Comparison of ENCODE assay signal across 21 cellular contexts in genomic region chr9:126682113-126682810, GRCh38.
DNase-seq lines count a peak whose midpoint lies in the region; ATAC-seq, FAIRE-seq and TF ChIP-seq lines count a peak whose summit lies in the region.
"Had no signal": no experiment of that assay in that cellular context is flagged by ENCODE, and none has a peak within 500 bp of the region (broad histone marks: within the 10 kb centered on the region; RNA-seq: fewer than 3 reads in every experiment).

No MANE protein-coding gene starts in this region.

- TF ChIP-seq EP300 in H1 (IDR thresholded peaks at IDR 0.05; ENCODE audit: borderline replicate concordance in 1 of 2, low read depth in 2 of 2, low read length in 2 of 2), result no peak

- no peak overlapping the region for H2BK5ac ChIP-seq in H1 (ENCODE audit: low read depth, low read length)

- no peak for ATAC-seq in naive thymus-derived CD4-positive, alpha-beta T cell
- ATAC-seq: PC-3 had no signal

- no peak for FAIRE-seq in H1 (lab: Jason Lieb, UNC)
- FAIRE-seq: GM12891 had no signal

- in situ Hi-C loops in G401 (cut with HindIII; ENCODE audit: low sequenced_read_pairs), result no loop called here

- POLR2A ChIA-PET in H1 (lab: Charles Lee; ENCODE audit: partially characterized antibody), result interaction anchor here (1.4 to 2.8 kb wide), 2 partner anchors 9 to 14 kb away, joined by 4 to 10 read pairs; no protein-coding TSS in a partner anchor
- POLR2A ChIA-PET in naive thymus-derived CD4-positive, alpha-beta T cell (lab: Charles Lee), result no interaction called here

- H2BK20ac ChIP-seq in H1 (ENCODE audit: low read length), result no peak overlapping the region

- peaks cover 0 to 11% (median 0%) of the 10 kb centered on the region in 11 donors for H3K9me3 Mint-ChIP-seq in naive thymus-derived CD4-positive, alpha-beta T cell

- H3K27ac Mint-ChIP-seq in naive thymus-derived CD4-positive, alpha-beta T cell, result no peak overlapping the region
- H3K27ac Mint-ChIP-seq: CD4-positive, CD25-positive, alpha-beta regulatory T cell had no signal

- H3K4me3 Mint-ChIP-seq in naive thymus-derived CD4-positive, alpha-beta T cell, result peak overlapping the region in 6 of 10 donors; percentile 5 to 60 (median 27)

- H3K4me1 ChIP-seq in left ventricle myocardium inferior (peaks cover 14% of the 10 kb centered on the region), right atrium auricular region (peaks cover 0 to 6% of the 10 kb centered on the region in 2 donors), H1 (replicated peaks in 1 of 4; ENCODE audit: control insufficient read depth in 3 of 4, insufficient read depth in 4 of 4, low read length in 3 of 4) (peaks cover 6 to 22% (median 11%) of the 10 kb centered on the region in 4 experiments)
- H3K4me1 ChIP-seq in naive thymus-derived CD4-positive, alpha-beta T cell (ENCODE audit: control insufficient read depth in 2 of 2, insufficient read depth in 2 of 2, low read length in 2 of 2), result no peaks in the 10 kb centered on the region
- H3K4me1 ChIP-seq: BE2C had no signal

- H3K14ac ChIP-seq in H1 (ENCODE audit: insufficient read length), result no peak overlapping the region

- H3K9ac ChIP-seq in H1 (replicated peaks in 1 of 4; ENCODE audit: extremely low read depth in 1 of 4, low read depth in 3 of 4, low read length in 3 of 4), result no peak overlapping the region
- H3K9ac ChIP-seq: KMS-11 had no signal

- H3K36me3 ChIP-seq in left ventricle myocardium inferior (no peaks in the 10 kb centered on the region), right atrium auricular region (no peaks in the 10 kb centered on the region), H1 (ENCODE audit: control insufficient read depth in 2 of 4, insufficient read depth in 4 of 4, low read length in 3 of 4) (no peaks in the 10 kb centered on the region)
- H3K36me3 ChIP-seq in naive thymus-derived CD4-positive, alpha-beta T cell (ENCODE audit: control insufficient read depth in 2 of 3, insufficient read depth in 3 of 3, low read length in 3 of 3), result no peaks in the 10 kb centered on the region
- H3K36me3 ChIP-seq: BE2C had no signal

- peak overlapping the region; percentile 34 to 59 for H3K4me2 ChIP-seq in H1 (ENCODE audit: insufficient read depth in 1 of 2, low read depth in 2 of 2, low read length in 2 of 2)
- H3K4me2 ChIP-seq: KMS-11 had no signal

- H3K23ac ChIP-seq in H1 (ENCODE audit: insufficient read length), result no peak overlapping the region

- H3K4me1 Mint-ChIP-seq in naive thymus-derived CD4-positive, alpha-beta T cell, result peaks cover 0 to 7% (median 4%) of the 10 kb centered on the region in 7 donors

- H4K20me1 ChIP-seq in H1 (replicated peaks in 1 of 2; ENCODE audit: control insufficient read depth in 1 of 2, insufficient read depth in 2 of 2, low read length in 2 of 2), result no peaks in the 10 kb centered on the region

- H3K36me3 Mint-ChIP-seq in naive thymus-derived CD4-positive, alpha-beta T cell, result peaks cover 0 to 4% (median 0%) of the 10 kb centered on the region in 5 donors
- H3K36me3 Mint-ChIP-seq: CD4-positive, CD25-positive, alpha-beta regulatory T cell had no signal

- intact Hi-C loops in left ventricle myocardium inferior (cut with micrococcal nuclease) (loop anchor here (10.0 kb wide), 1 partner anchor 67 kb away; the partner anchor contains the start of gene LMX1B), posterior cingulate gyrus (cut with DNase I) (loop anchor here (10.0 kb wide), 1 partner anchor 67 kb away; the partner anchor contains the start of gene LMX1B)
- intact Hi-C loops in naive thymus-derived CD4-positive, alpha-beta T cell (cut with micrococcal nuclease), result no loop called here

- H3K27ac ChIP-seq in left ventricle myocardium inferior (replicated peaks) (no peak overlapping the region), right atrium auricular region (no peak overlapping the region), H1 (ENCODE audit: low read depth, low read length) (no peak overlapping the region)
- no peak overlapping the region for H3K27ac ChIP-seq in naive thymus-derived CD4-positive, alpha-beta T cell (ENCODE audit: low read depth, low read length)
- H3K27ac ChIP-seq: KMS-11 had no signal

- H2BK120ac ChIP-seq in H1 (replicated peaks; ENCODE audit: low read depth, low read length), result no peak overlapping the region

- no peak overlapping the region for H3K4ac ChIP-seq in H1 (replicated peaks; ENCODE audit: insufficient read length, low read depth, low read length)

- peak overlapping the region; percentile 23; the same call in 1 of the 2 replicates for H2BK12ac ChIP-seq in H1 (ENCODE audit: low read depth, low read length)

- no peak for TF ChIP-seq RAD21 in H1 (IDR thresholded peaks at IDR 0.05 in 1 of 2, conservative IDR thresholded peaks at IDR 0.05 in 1 of 2; ENCODE audit: low read depth in 2 of 2, low read length in 2 of 2)

- peak overlapping the region; percentile 72; the same call in 1 of the 2 replicates for H2BK15ac ChIP-seq in H1 (ENCODE audit: low read length)

- no peak overlapping the region for H3K56ac ChIP-seq in H1 (replicated peaks; ENCODE audit: insufficient read length, low read depth, low read length)

- WGBS in H1 (ENCODE audit: extremely low coverage in 1 of 2, insufficient coverage in 1 of 2, insufficient read length in 1 of 2, insufficient replicate concordance in 2 of 2, low coverage in 1 of 2, low lambda C conversion rate in 2 of 2, missing lambda C conversion rate in 1 of 2), 2 experiments, result 29% methylated on average over 18 of the region's 24 CpGs; no CpG with 5 or more reads in 1 of the 2 experiments

- H3K79me2 ChIP-seq in H1 (ENCODE audit: control insufficient read depth in 1 of 2, insufficient read depth in 2 of 2, low read length in 2 of 2), result no peaks in the 10 kb centered on the region

- H3K23me2 ChIP-seq in H1 (ENCODE audit: low read depth, low read length), result peaks cover 7% of the 10 kb centered on the region

- H3K4me3 ChIP-seq in left ventricle myocardium inferior (peak overlapping the region; percentile 51), right atrium auricular region (no peak overlapping the region), H1 (ENCODE audit: extremely low read depth in 1 of 4, insufficient read depth in 2 of 4, low read depth in 3 of 4, low read length in 4 of 4) (peak overlapping the region in 1 of 4 experiments; percentile 49; a peak in 2 of 8 replicates)
- H3K4me3 ChIP-seq in naive thymus-derived CD4-positive, alpha-beta T cell (ENCODE audit: low read length), result no peak overlapping the region

- H4K8ac ChIP-seq in H1 (ENCODE audit: extremely low read depth, insufficient read depth, low read length), result no peak overlapping the region

- no peak overlapping the region for H4K5ac ChIP-seq in H1 (ENCODE audit: insufficient read length, low read depth, low read length)

- no peak overlapping the region for H2AFZ ChIP-seq in H1 (ENCODE audit: low read length)

- TF ChIP-seq CTCF in left ventricle myocardium inferior (IDR thresholded peaks at IDR 0.05; ENCODE audit: borderline replicate concordance) (no peak), right atrium auricular region (IDR thresholded peaks at IDR 0.05) (no peak), H1 (IDR thresholded peaks at IDR 0.05; ENCODE audit: control extremely low read depth in 1 of 3, insufficient read depth in 1 of 3, low read depth in 1 of 3, low read length in 3 of 3) (no peak)

- DNase-seq in left ventricle myocardium inferior (no peak), right atrium auricular region (ENCODE audit: low spot score) (no peak), H1 (ENCODE audit: low read depth in 1 of 2, low spot score in 2 of 2) (no peak), G401 (ENCODE audit: low spot score) (no peak), posterior cingulate gyrus (no peak), NCI-H345 treated with DMSO at 0.1 percent for 48 hours (lab: John Stamatoyannopoulos, UW; ENCODE audit: unreplicated experiment) (no peak), iPS-NIHi11 (ENCODE audit: low spot score) (no peak)
- no peak for DNase-seq in naive thymus-derived CD4-positive, alpha-beta T cell
- DNase-seq: 8988T; BE2C; CD4-positive, CD25-positive, alpha-beta regulatory T cell; COR-L47; MV-4-11; NCI-H187; NCI-H226; NCI-H524 treated with DMSO at 0.1 percent for 48 hours; PC-3; RPMI8226; SIG-M5 had no signal

- no peak overlapping the region for H4K91ac ChIP-seq in H1 (replicated peaks; ENCODE audit: insufficient read length, low read length)

- CTCF ChIA-PET in H1 (lab: Charles Lee; ENCODE audit: partially characterized antibody), result interaction anchor here (0.6 to 23.0 kb wide), 7 partner anchors 8 to 91 kb away, joined by 3 to 323 read pairs (median 7); no protein-coding TSS in a partner anchor
- CTCF ChIA-PET in naive thymus-derived CD4-positive, alpha-beta T cell (lab: Charles Lee), result interaction anchor here (0.6 kb wide), 1 partner anchor 156 kb away, joined by 3 read pairs; no protein-coding TSS in a partner anchor

- no peaks in the 10 kb centered on the region for H3K79me1 ChIP-seq in H1 (ENCODE audit: low read depth, low read length)

- H3K18ac ChIP-seq in H1 (ENCODE audit: extremely low read depth, low read length), result no peak overlapping the region; the same call in 1 of the 2 replicates

- H3K9me3 ChIP-seq in left ventricle myocardium inferior (replicated peaks), result no peaks in the 10 kb centered on the region
- H3K9me3 ChIP-seq in right atrium auricular region, result no peaks in the 10 kb centered on the region
- H3K9me3 ChIP-seq in H1 (ENCODE audit: insufficient read depth in 2 of 2, low read depth in 1 of 2, low read length in 1 of 2), result no peaks in the 10 kb centered on the region
- no peaks in the 10 kb centered on the region for H3K9me3 ChIP-seq in naive thymus-derived CD4-positive, alpha-beta T cell (ENCODE audit: control insufficient read depth in 2 of 3, low read length in 3 of 3)
- H3K9me3 ChIP-seq: BE2C had no signal

- TF ChIP-seq POLR2A in H1 (IDR thresholded peaks at IDR 0.05; ENCODE audit: control extremely low read depth in 1 of 2, low read depth in 2 of 2, low read length in 2 of 2), result no peak

- H3K27me3 ChIP-seq in left ventricle myocardium inferior (ENCODE audit: low read depth) (peaks cover 100% of the 10 kb centered on the region), right atrium auricular region (peaks cover 0 to 5% of the 10 kb centered on the region in 2 donors), H1 (replicated peaks in 1 of 4; ENCODE audit: control insufficient read depth in 3 of 4, extremely low read depth in 1 of 4, insufficient read depth in 3 of 4, low read length in 3 of 4) (peaks cover 14 to 64% (median 56%) of the 10 kb centered on the region in 4 experiments)
- H3K27me3 ChIP-seq in naive thymus-derived CD4-positive, alpha-beta T cell (ENCODE audit: control insufficient read depth in 2 of 2, insufficient read depth in 2 of 2, low read length in 2 of 2), result peaks cover 3% of the 10 kb centered on the region in 2 donors

- peaks cover 77 to 86% (median 80%) of the 10 kb centered on the region in 5 donors for H3K27me3 Mint-ChIP-seq in naive thymus-derived CD4-positive, alpha-beta T cell

- H2AK5ac ChIP-seq in H1 (ENCODE audit: low read depth, low read length), result no peak overlapping the region

TF ChIP-seq in H1, 55 proteins besides CTCF, POLR2A, EP300 and RAD21 (continues in another document):
- TF ChIP-seq CTBP2 (IDR thresholded peaks at IDR 0.05; ENCODE audit: borderline replicate concordance, insufficient read depth, insufficient read length, low read length) (no peak), ZNF274 (IDR thresholded peaks at IDR 0.05; ENCODE audit: borderline replicate concordance, extremely low read depth, low read length) (no peak), POLR2AphosphoS5 (IDR thresholded peaks at IDR 0.05; ENCODE audit: low read depth, low read length) (no peak), HDAC2 (IDR thresholded peaks at IDR 0.05; ENCODE audit: borderline replicate concordance in 1 of 2, low read depth in 2 of 2, low read length in 2 of 2) (no peak)

Comparison
In these comparisons a context has a peak if more than half of its experiments do, and no peak if none do; other contexts are left out.
1. intact Hi-C loops: an anchor here in left ventricle myocardium inferior (10.0 kb wide) and posterior cingulate gyrus (10.0 kb wide); none called in naive thymus-derived CD4-positive, alpha-beta T cell.